ENCODE assay signal across 8 cellular contexts in the genomic region with DNA sequence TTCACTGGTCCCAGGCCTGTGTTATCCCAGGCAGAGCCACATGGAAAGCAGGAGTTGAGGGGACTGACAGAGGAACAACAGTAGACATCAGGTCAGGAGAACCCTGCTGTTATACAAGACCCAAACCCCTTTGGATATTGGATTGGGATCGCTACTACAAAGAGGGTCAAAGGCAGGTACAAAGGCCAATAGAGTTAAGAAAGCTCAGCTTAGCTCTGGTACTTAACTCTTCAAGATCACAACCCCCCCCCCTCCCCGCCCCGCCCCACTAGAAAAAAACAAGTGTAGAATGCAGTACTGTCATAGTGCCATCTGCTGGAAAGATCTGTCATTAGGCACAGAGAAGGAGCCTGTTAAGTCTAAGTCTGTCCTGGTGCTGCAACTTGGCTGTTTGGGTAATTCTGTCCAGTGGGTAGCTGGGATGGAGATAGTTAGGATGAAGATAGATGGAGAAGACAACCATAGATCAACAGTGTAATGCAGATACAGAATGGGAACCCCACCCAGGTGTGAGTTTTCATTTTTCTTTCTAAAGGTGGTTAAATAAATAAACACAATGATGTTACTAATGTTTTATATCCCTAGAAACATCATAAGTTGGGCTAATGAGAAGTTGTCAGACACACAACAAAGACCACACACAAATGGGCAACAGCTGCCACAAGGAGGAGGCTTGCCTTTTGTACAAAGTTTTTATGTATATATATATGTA. TPM values are rescaled to one million over a fixed set of nuclear protein-coding genes. Genes with fewer than 3 reads are reported as not detected.
A peak's percentile ranks its signal among the peaks of the same experiment; 100 is the strongest.
DNase-seq lines count a peak whose midpoint lies in the region; ATAC-seq, FAIRE-seq and TF ChIP-seq lines count a peak whose summit lies in the region.

No MANE protein-coding gene starts in this region.

- no peaks in the 10 kb centered on the region for H3K9me2 ChIP-seq in OCI-LY7 (ENCODE audit: insufficient read depth, low read length)

- no peaks in the 10 kb centered on the region for H3K79me2 ChIP-seq in OCI-LY7 (ENCODE audit: insufficient read depth, low read depth, low read length)

- H3K36me3 Mint-ChIP-seq in activated naive CD4-positive, alpha-beta T cell treated with anti-CD3 and anti-CD28 coated beads, Interleukin-2, amount 50 U/mL, for 72 hours, result peaks cover 9 to 20% of the 10 kb centered on the region in 2 donors

- H3K27ac ChIP-seq in OCI-LY7 (ENCODE audit: low read depth, low read length, poor library complexity, severe bottlenecking) (peak overlapping the region; percentile 14), cardiac muscle cell (peak overlapping the region; percentile 59), prostate gland (peak overlapping the region in 1 of 2 donors; percentile 30)

- no peak overlapping the region for H2AFZ ChIP-seq in OCI-LY7 (ENCODE audit: low read length)

- H3K36me3 ChIP-seq in OCI-LY7 (ENCODE audit: insufficient read depth, low read length) (peaks cover 70% of the 10 kb centered on the region), cardiac muscle cell (peaks cover 39% of the 10 kb centered on the region), prostate gland (peaks cover 16 to 32% of the 10 kb centered on the region in 2 donors)

- TF ChIP-seq POLR2A in prostate gland (IDR thresholded peaks at IDR 0.05), result no peak

- intact Hi-C loops in OCI-LY7 (cut with micrococcal nuclease; ENCODE audit: unreplicated experiment), result loop anchor here (1.0 to 2.0 kb wide), 4 partner anchors 12 to 77 kb away; no protein-coding TSS in a partner anchor
- intact Hi-C loops in prostate gland (cut with DNase I), result no loop called here

- H3K4me3 ChIP-seq in OCI-LY7 (ENCODE audit: low read depth, low read length, poor library complexity, severe bottlenecking) (no peak overlapping the region), cardiac muscle cell (no peak overlapping the region), prostate gland (no peak overlapping the region)

- TF ChIP-seq CTCF in OCI-LY7 (conservative IDR thresholded peaks at IDR 0.05; ENCODE audit: low read length) (peak; percentile 82), cardiac muscle cell (IDR thresholded peaks at IDR 0.05; ENCODE audit: low read depth, low read length) (peak; percentile 64), prostate gland (IDR thresholded peaks at IDR 0.05) (peak in 3 of 4 experiments; percentile 43 to 46 (median 44))

- CTCF ChIA-PET in OCI-LY7 (lab: Charles Lee; ENCODE audit: unreplicated experiment), result interaction anchor here (1.0 to 1.7 kb wide), 4 partner anchors 11 to 29 kb away, joined by 3 to 11 read pairs (median 4); a partner anchor contains a TSS

- no peaks in the 10 kb centered on the region for H4K20me1 ChIP-seq in OCI-LY7 (ENCODE audit: insufficient read depth, low read length)

- no peak for FAIRE-seq in HTR-8/SVneo (lab: Jason Lieb, UNC)

- peak; percentile 38 to 70 for ATAC-seq in activated naive CD4-positive, alpha-beta T cell treated with anti-CD3 and anti-CD28 coated beads, Interleukin-2, amount 50 U/mL, for 72 hours
- ATAC-seq in GM18502 (IDR thresholded peaks at IDR 0.05; ENCODE audit: poor library complexity, unreplicated experiment), result no peak

- H3K9me3 Mint-ChIP-seq in activated naive CD4-positive, alpha-beta T cell treated with anti-CD3 and anti-CD28 coated beads, Interleukin-2, amount 50 U/mL, for 72 hours, result no peaks in the 10 kb centered on the region

- DNase-seq in SIG-M5 treated with dmso at 0.1 percent for 504 hours (lab: John Stamatoyannopoulos, UW; ENCODE audit: unreplicated experiment) (peak; percentile 55), SIG-M5 (lab: John Stamatoyannopoulos, UW) (no peak), HTR-8/SVneo (ENCODE audit: insufficient read length, low spot score) (peak; percentile 31), OCI-LY7 (ENCODE audit: low spot score) (peak; percentile 83), cardiac muscle cell (ENCODE audit: low read depth in 1 of 2, low spot score in 1 of 2) (peak; percentile 76 to 82), prostate gland (ENCODE audit: low spot score) (peak; percentile 58)
- peak in 1 of 2 donors; percentile 48 for DNase-seq in activated naive CD4-positive, alpha-beta T cell treated with anti-CD3 and anti-CD28 coated beads, Interleukin-2, amount 50 U/mL, for 72 hours (ENCODE audit: low spot score in 2 of 2)

- H3K4me2 ChIP-seq in OCI-LY7 (ENCODE audit: low read length), result peak overlapping the region; percentile 19; the same call in 1 of the 2 replicates

- BruUV-seq in OCI-LY7 (replicated peaks; lab: Mats Ljungman, UMichigan), result no TSS peak

- H3K27me3 ChIP-seq in cardiac muscle cell, result no peaks in the 10 kb centered on the region
- no peaks in the 10 kb centered on the region for H3K27me3 ChIP-seq in prostate gland (replicated peaks; ENCODE audit: insufficient read depth)

- POLR2A ChIA-PET in OCI-LY7 (lab: Charles Lee), result interaction anchor here (0.7 to 2.5 kb wide), 7 partner anchors 10 to 98 kb away, joined by 3 to 16 read pairs (median 5); no protein-coding TSS in a partner anchor

- H3K4me1 ChIP-seq in OCI-LY7 (ENCODE audit: insufficient read depth, low read length, poor library complexity, severe bottlenecking) (peaks cover 10% of the 10 kb centered on the region), cardiac muscle cell (ENCODE audit: low read depth) (peaks cover 8% of the 10 kb centered on the region), prostate gland (replicated peaks) (peaks cover 9% of the 10 kb centered on the region)

- H3K27ac Mint-ChIP-seq in activated naive CD4-positive, alpha-beta T cell treated with anti-CD3 and anti-CD28 coated beads, Interleukin-2, amount 50 U/mL, for 72 hours, result peak overlapping the region; percentile 5 to 28

- H3K9me3 ChIP-seq in OCI-LY7 (ENCODE audit: low read length), result no peaks in the 10 kb centered on the region
- H3K9me3 ChIP-seq in cardiac muscle cell (ENCODE audit: low read depth), result no peaks in the 10 kb centered on the region
- H3K9me3 ChIP-seq in prostate gland, result no peaks in the 10 kb centered on the region

- WGBS in prostate gland, result 16% methylated on average over 3 of the region's 3 CpGs

RNA-seq across cellular contexts. Expression of a gene that starts 17.2 kb away (rescaled TPM):
- total RNA-seq in OCI-LY7 (2014; rRNA removed; shearing (Covaris generic)), result 1.1 and 5.7 TPM in 2 replicates
- total RNA-seq in OCI-LY7 (2022), result 1.5 and 2.1 TPM in 2 replicates
- 1 to 10 TPM in 1 of 2 donors, under 1 TPM in 1; 0.93 to 1.1 TPM for total RNA-seq in activated naive CD4-positive, alpha-beta T cell treated with anti-CD3 and anti-CD28 coated beads, Interleukin-2, amount 50 U/mL, for 72 hours
- total RNA-seq in cardiac muscle cell, result 1.6 and 5.1 TPM in 2 replicates
- 2.7 and 7.1 TPM in 2 replicates for polyA plus RNA-seq in cardiac muscle cell
- total RNA-seq in prostate gland, result 1 to 10 TPM in 1 of 2 donors, under 1 TPM in 1; 0.62 to 1.0 TPM

RNA-seq across cellular contexts. Expression of a gene that starts 18.7 kb away (rescaled TPM):
- total RNA-seq in OCI-LY7 (2014; rRNA removed; shearing (Covaris generic)), result 81.0 and 106 TPM in 2 replicates
- total RNA-seq in OCI-LY7 (2022) (90.1 and 91.0 TPM in 2 replicates), cardiac muscle cell (97.6 and 107 TPM in 2 replicates), prostate gland (100 to 1,000 TPM; 170 to 463 TPM)
- 10 to 100 TPM; 63.5 to 97.7 TPM for total RNA-seq in activated naive CD4-positive, alpha-beta T cell treated with anti-CD3 and anti-CD28 coated beads, Interleukin-2, amount 50 U/mL, for 72 hours
- 93.4 and 94.7 TPM in 2 replicates for polyA plus RNA-seq in cardiac muscle cell

RNA-seq across cellular contexts. Expression of a gene that starts 28.7 kb away (rescaled TPM):
- 19.0 and 25.5 TPM in 2 replicates for total RNA-seq in OCI-LY7 (2014; rRNA removed; shearing (Covaris generic))
- total RNA-seq in OCI-LY7 (2022), result 53.3 and 55.1 TPM in 2 replicates
- 10 to 100 TPM; 48.9 to 67.6 TPM for total RNA-seq in activated naive CD4-positive, alpha-beta T cell treated with anti-CD3 and anti-CD28 coated beads, Interleukin-2, amount 50 U/mL, for 72 hours
- 40.8 and 47.1 TPM in 2 replicates for total RNA-seq in cardiac muscle cell
- 58.6 and 62.7 TPM in 2 replicates for polyA plus RNA-seq in cardiac muscle cell
- total RNA-seq in prostate gland, result 100 to 1,000 TPM; 124 to 150 TPM

RNA-seq across cellular contexts. Expression of a gene that starts 28.9 kb away (rescaled TPM):
- total RNA-seq in OCI-LY7 (2014; rRNA removed; shearing (Covaris generic)), result 82.2 and 93.1 TPM in 2 replicates
- total RNA-seq in OCI-LY7 (2022), result 124 and 135 TPM in 2 replicates
- total RNA-seq in activated naive CD4-positive, alpha-beta T cell treated with anti-CD3 and anti-CD28 coated beads, Interleukin-2, amount 50 U/mL, for 72 hours, result 100 to 1,000 TPM in 1 of 2 donors, 10 to 100 TPM in 1; 47.1 to 120 TPM
- 53.9 and 62.7 TPM in 2 replicates for total RNA-seq in cardiac muscle cell
- 131 and 134 TPM in 2 replicates for polyA plus RNA-seq in cardiac muscle cell
- total RNA-seq in prostate gland, result 10 to 100 TPM; 65.0 to 71.0 TPM

RNA-seq across cellular contexts. Expression of a gene that starts 56.6 kb away (rescaled TPM):
- 105 and 126 TPM in 2 replicates for total RNA-seq in OCI-LY7 (2014; rRNA removed; shearing (Covaris generic))
- 96.7 and 103 TPM in 2 replicates for total RNA-seq in OCI-LY7 (2022)
- 10 to 100 TPM; 82.2 to 93.3 TPM for total RNA-seq in activated naive CD4-positive, alpha-beta T cell treated with anti-CD3 and anti-CD28 coated beads, Interleukin-2, amount 50 U/mL, for 72 hours
- total RNA-seq in cardiac muscle cell, result 60.7 and 84.5 TPM in 2 replicates
- 28.3 and 59.7 TPM in 2 replicates for polyA plus RNA-seq in cardiac muscle cell
- 10 to 100 TPM; 39.8 to 53.3 TPM for total RNA-seq in prostate gland
